Comparison of ENCODE assay signal across 28 cellular contexts in genomic region chr14:98736701-98737338, GRCh38.
"Had no signal": no experiment of that assay in that cellular context is flagged by ENCODE, and none has a peak within 500 bp of the region (broad histone marks: within the 10 kb centered on the region; RNA-seq: fewer than 3 reads in every experiment).

No MANE protein-coding gene starts in this region.

- ATAC-seq: activated T-helper 17 cell treated with anti-CD3 and anti-CD28 coated beads, Interleukin-2, amount 50 U/mL, for 72 hours; Panc1; Right ventricle myocardium inferior; T-cell had no signal

- H3K4me3 ChIP-seq: SK-N-MC had no signal

- DNase-seq: activated B cell treated with CpG ODN at 0.5 μM for 24 hours; activated CD4-positive, alpha-beta memory T cell treated with anti-CD3 and anti-CD28 coated beads, Interleukin-2, amount 10 ng/mL, durations not matched to agents 7 days and 5 days; activated CD4-positive, alpha-beta T cell treated with anti-CD3 and anti-CD28 coated beads for 1 hour; activated CD4-positive, alpha-beta T cell treated with anti-CD3 and anti-CD28 coated beads, Interleukin-2, amount 10 ng/mL, durations not matched to agents 7 days and 5 days; activated gamma-delta T cell treated with Interleukin-2 at 50 U/mL for 16 hours; activated naive CD4-positive, alpha-beta T cell treated with anti-CD3 and anti-CD28 coated beads, Interleukin-2, amount 10 ng/mL, durations not matched to agents 7 days and 5 days; activated naive CD8-positive, alpha-beta T cell treated with anti-CD3 and anti-CD28 coated beads for 36 hours; activated T-cell treated with anti-CD3 and anti-CD28 coated beads for 4 hours; activated T-cell treated with anti-CD3 and anti-CD28 coated beads, Interleukin-2, amount 50 U/mL, for 48 hours; caudate nucleus; KG1; NCI-H1048; NCI-H146; NCI-H2029; NCI-H2171 treated with DMSO at 0.1 percent for 48 hours; NCI-H226; NCI-H510A; NCI-H526 treated with DMSO at 0.1 percent for 48 hours; NCI-H82; OCI-M1; RPMI8226; T-cell; T-helper 2 cell; T1000 had no signal

- H3K36me3 Mint-ChIP-seq: activated naive CD4-positive, alpha-beta T cell treated with anti-CD3 and anti-CD28 coated beads, Interleukin-2, amount 10 ng/mL, durations not matched to agents 7 days and 5 days; activated naive CD8-positive, alpha-beta T cell treated with anti-CD3 and anti-CD28 coated beads for 36 hours; T-cell had no signal

- H3K9me3 Mint-ChIP-seq: activated naive CD4-positive, alpha-beta T cell treated with anti-CD3 and anti-CD28 coated beads, Interleukin-2, amount 10 ng/mL, durations not matched to agents 7 days and 5 days; activated naive CD8-positive, alpha-beta T cell treated with anti-CD3 and anti-CD28 coated beads for 36 hours had no signal

- H3K27me3 Mint-ChIP-seq: activated B cell treated with CpG ODN at 0.5 μM for 24 hours; activated CD4-positive, alpha-beta memory T cell treated with anti-CD3 and anti-CD28 coated beads, Interleukin-2, amount 10 ng/mL, durations not matched to agents 7 days and 5 days; activated CD4-positive, alpha-beta T cell treated with anti-CD3 and anti-CD28 coated beads, Interleukin-2, amount 10 ng/mL, durations not matched to agents 7 days and 5 days; activated naive CD4-positive, alpha-beta T cell treated with anti-CD3 and anti-CD28 coated beads, Interleukin-2, amount 10 ng/mL, durations not matched to agents 7 days and 5 days; activated naive CD8-positive, alpha-beta T cell treated with anti-CD3 and anti-CD28 coated beads for 36 hours; activated T-helper 17 cell treated with anti-CD3 and anti-CD28 coated beads, Interleukin-2, amount 50 U/mL, for 72 hours; T-cell had no signal

- H3K27ac Mint-ChIP-seq: activated B cell treated with CpG ODN at 0.5 μM for 24 hours; activated CD4-positive, alpha-beta memory T cell treated with anti-CD3 and anti-CD28 coated beads, Interleukin-2, amount 10 ng/mL, durations not matched to agents 7 days and 5 days; activated CD4-positive, alpha-beta T cell treated with anti-CD3 and anti-CD28 coated beads, Interleukin-2, amount 10 ng/mL, durations not matched to agents 7 days and 5 days; activated naive CD4-positive, alpha-beta T cell treated with anti-CD3 and anti-CD28 coated beads, Interleukin-2, amount 10 ng/mL, durations not matched to agents 7 days and 5 days; activated naive CD8-positive, alpha-beta T cell treated with anti-CD3 and anti-CD28 coated beads for 36 hours; activated T-helper 17 cell treated with anti-CD3 and anti-CD28 coated beads, Interleukin-2, amount 50 U/mL, for 72 hours; T-cell had no signal

- H3K4me1 Mint-ChIP-seq: activated B cell treated with CpG ODN at 0.5 μM for 24 hours; activated CD4-positive, alpha-beta memory T cell treated with anti-CD3 and anti-CD28 coated beads, Interleukin-2, amount 10 ng/mL, durations not matched to agents 7 days and 5 days; activated CD4-positive, alpha-beta T cell treated with anti-CD3 and anti-CD28 coated beads, Interleukin-2, amount 10 ng/mL, durations not matched to agents 7 days and 5 days; activated naive CD4-positive, alpha-beta T cell treated with anti-CD3 and anti-CD28 coated beads, Interleukin-2, amount 10 ng/mL, durations not matched to agents 7 days and 5 days; activated naive CD8-positive, alpha-beta T cell treated with anti-CD3 and anti-CD28 coated beads for 36 hours; activated T-helper 17 cell treated with anti-CD3 and anti-CD28 coated beads, Interleukin-2, amount 50 U/mL, for 72 hours had no signal

- H3K27ac ChIP-seq: SK-N-MC had no signal

- H3K4me3 Mint-ChIP-seq: activated B cell treated with CpG ODN at 0.5 μM for 24 hours; activated CD4-positive, alpha-beta memory T cell treated with anti-CD3 and anti-CD28 coated beads, Interleukin-2, amount 10 ng/mL, durations not matched to agents 7 days and 5 days; activated CD4-positive, alpha-beta T cell treated with anti-CD3 and anti-CD28 coated beads, Interleukin-2, amount 10 ng/mL, durations not matched to agents 7 days and 5 days; activated naive CD4-positive, alpha-beta T cell treated with anti-CD3 and anti-CD28 coated beads, Interleukin-2, amount 10 ng/mL, durations not matched to agents 7 days and 5 days; activated naive CD8-positive, alpha-beta T cell treated with anti-CD3 and anti-CD28 coated beads for 36 hours; activated T-helper 17 cell treated with anti-CD3 and anti-CD28 coated beads, Interleukin-2, amount 50 U/mL, for 72 hours; T-cell had no signal
